In the genomic region with DNA sequence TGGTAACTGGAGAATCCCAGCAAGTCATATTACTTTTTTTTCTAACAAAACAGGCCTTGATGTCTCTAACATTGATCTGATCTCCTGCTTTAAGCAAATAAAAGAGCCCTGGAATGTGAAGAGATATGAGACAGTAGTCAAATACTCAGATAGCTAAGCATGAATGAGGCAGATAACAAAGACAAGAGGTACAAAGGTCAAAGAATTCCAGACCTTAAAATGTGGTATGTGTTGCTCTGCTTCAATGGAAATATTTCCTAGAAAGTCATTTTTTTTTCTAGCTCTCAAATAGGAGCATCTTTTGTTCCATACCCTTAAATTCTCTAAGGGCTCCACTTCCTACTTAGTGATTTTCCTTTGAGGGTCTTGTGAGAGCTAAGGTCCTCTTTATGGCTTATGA, we compare ENCODE assay signal across 37 cellular contexts.
"Had no signal": no experiment of that assay in that cellular context is flagged by ENCODE, and none has a peak within 500 bp of the region (broad histone marks: within the 10 kb centered on the region; RNA-seq: fewer than 3 reads in every experiment).

No MANE protein-coding gene starts in this region.

- H3K27me3 Mint-ChIP-seq: activated CD4-positive, alpha-beta memory T cell treated with anti-CD3 and anti-CD28 coated beads, Interleukin-2, amount 10 ng/mL, durations not matched to agents 7 days and 5 days; activated CD8-positive, alpha-beta memory T cell treated with anti-CD3 and anti-CD28 coated beads, Interleukin-2, amount 10 ng/mL, durations not matched to agents 7 days and 5 days; activated naive CD8-positive, alpha-beta T cell treated with anti-CD3 and anti-CD28 coated beads for 36 hours; activated T-helper 17 cell treated with anti-CD3 and anti-CD28 coated beads, Interleukin-2, amount 50 U/mL, for 72 hours had no signal

- DNase-seq: activated CD4-positive, alpha-beta memory T cell treated with anti-CD3 and anti-CD28 coated beads, Interleukin-2, amount 10 ng/mL, durations not matched to agents 7 days and 5 days; activated CD4-positive, alpha-beta T cell treated with anti-CD3 and anti-CD28 coated beads for 1 hour; activated CD4-positive, alpha-beta T cell treated with anti-CD3 and anti-CD28 coated beads for 48 hours; activated CD4-positive, CD25-positive, alpha-beta regulatory T cell; activated CD8-positive, alpha-beta memory T cell treated with anti-CD3 and anti-CD28 coated beads for 24 hours; activated CD8-positive, alpha-beta memory T cell treated with anti-CD3 and anti-CD28 coated beads, Interleukin-2, amount 10 ng/mL, durations not matched to agents 7 days and 5 days; activated CD8-positive, alpha-beta memory T cell treated with anti-CD3 and anti-CD28 coated beads, Interleukin-2, amount 50 U/mL, for 48 hours; activated effector memory CD4-positive, alpha-beta T cell treated with anti-CD3 and anti-CD28 coated beads, Interleukin-2, amount 50 U/mL, for 16 hours; activated naive CD4-positive, alpha-beta T cell; activated naive CD4-positive, alpha-beta T cell treated with anti-CD3 and anti-CD28 coated beads, Interleukin-2, amount 50 U/mL, for 16 hours; activated naive CD8-positive, alpha-beta T cell treated with anti-CD3 and anti-CD28 coated beads for 36 hours; activated T-cell treated with anti-CD3 and anti-CD28 coated beads, Interleukin-2, amount 50 U/mL, for 72 hours; amygdala; body of pancreas; cerebellar nuclear complex; Karpas-422; KBM-7; NCI-H1105; NCI-H1436; NCI-H1694; NCI-H1930; NCI-H2081 treated with DMSO at 0.1 percent for 48 hours; NCI-H345; NCI-H524 treated with DMSO at 0.1 percent for 48 hours; NCI-H748 treated with DMSO at 0.1 percent for 48 hours; NK-92 treated with Interleukin-12 subunit alpha and Interleukin-12 subunit beta, amount 100 ng/mL, for 24 hours; PC-3; SIG-M5; SW 1271; T1000; WERI-Rb-1 had no signal

- H3K27ac ChIP-seq: ascending aorta, body of pancreas, breast epithelium, RWPE1, WERI-Rb-1 had no signal

- ATAC-seq: activated CD8-positive, alpha-beta memory T cell treated with anti-CD3 and anti-CD28 coated beads, Interleukin-2, amount 10 ng/mL, durations not matched to agents 7 days and 5 days; activated T-cell treated with anti-CD3 and anti-CD28 coated beads, Interleukin-2, amount 50 U/mL, for 72 hours; activated T-helper 17 cell treated with anti-CD3 and anti-CD28 coated beads, Interleukin-2, amount 50 U/mL, for 72 hours; body of pancreas; PC-3; Right ventricle myocardium inferior had no signal

- H3K27me3 ChIP-seq: ascending aorta, body of pancreas, breast epithelium had no signal

- H3K4me1 Mint-ChIP-seq: activated CD4-positive, alpha-beta memory T cell treated with anti-CD3 and anti-CD28 coated beads, Interleukin-2, amount 10 ng/mL, durations not matched to agents 7 days and 5 days; activated CD8-positive, alpha-beta memory T cell treated with anti-CD3 and anti-CD28 coated beads, Interleukin-2, amount 10 ng/mL, durations not matched to agents 7 days and 5 days; activated naive CD8-positive, alpha-beta T cell treated with anti-CD3 and anti-CD28 coated beads for 36 hours; activated T-helper 17 cell treated with anti-CD3 and anti-CD28 coated beads, Interleukin-2, amount 50 U/mL, for 72 hours had no signal

- H3K4me1 ChIP-seq: ascending aorta, body of pancreas, breast epithelium had no signal

- H3K4me3 Mint-ChIP-seq: activated CD4-positive, alpha-beta memory T cell treated with anti-CD3 and anti-CD28 coated beads, Interleukin-2, amount 10 ng/mL, durations not matched to agents 7 days and 5 days; activated CD8-positive, alpha-beta memory T cell treated with anti-CD3 and anti-CD28 coated beads, Interleukin-2, amount 10 ng/mL, durations not matched to agents 7 days and 5 days; activated naive CD8-positive, alpha-beta T cell treated with anti-CD3 and anti-CD28 coated beads for 36 hours; activated T-cell treated with anti-CD3 and anti-CD28 coated beads, Interleukin-2, amount 50 U/mL, for 72 hours; activated T-helper 17 cell treated with anti-CD3 and anti-CD28 coated beads, Interleukin-2, amount 50 U/mL, for 72 hours had no signal

- H3K36me3 ChIP-seq: breast epithelium, WERI-Rb-1 had no signal

- H3K4me3 ChIP-seq: ascending aorta, body of pancreas, breast epithelium had no signal

- H3K27ac Mint-ChIP-seq: activated CD4-positive, alpha-beta memory T cell treated with anti-CD3 and anti-CD28 coated beads, Interleukin-2, amount 10 ng/mL, durations not matched to agents 7 days and 5 days; activated CD8-positive, alpha-beta memory T cell treated with anti-CD3 and anti-CD28 coated beads, Interleukin-2, amount 10 ng/mL, durations not matched to agents 7 days and 5 days; activated naive CD8-positive, alpha-beta T cell treated with anti-CD3 and anti-CD28 coated beads for 36 hours; activated T-cell treated with anti-CD3 and anti-CD28 coated beads, Interleukin-2, amount 50 U/mL, for 72 hours; activated T-helper 17 cell treated with anti-CD3 and anti-CD28 coated beads, Interleukin-2, amount 50 U/mL, for 72 hours had no signal

- FAIRE-seq: RCC 7860 had no signal
